Comparison of ENCODE assay signal across 34 cellular contexts in genomic region chr3:126716057-126716456, GRCh38.
"Had no signal": no experiment of that assay in that cellular context is flagged by ENCODE, and none has a peak within 500 bp of the region (broad histone marks: within the 10 kb centered on the region; RNA-seq: fewer than 3 reads in every experiment).

No MANE protein-coding gene starts in this region.

- H2AFZ ChIP-seq: PC-9 had no signal

- H3K27ac Mint-ChIP-seq: activated CD4-positive, alpha-beta T cell treated with anti-CD3 and anti-CD28 coated beads, Interleukin-2, amount 10 ng/mL, durations not matched to agents 24 days and 14 days; activated naive CD8-positive, alpha-beta T cell treated with anti-CD3 and anti-CD28 coated beads for 36 hours; activated T-helper 1 cell treated with anti-CD3 and anti-CD28 coated beads, Interleukin-12 subunit alpha, Interleukin-12 subunit beta, Interleukin-2, Interleukin-4 antibody, amounts not matched to agents 30 ng/mL and 10 ng/mL and 1 ng/mL, durations not matched to agents 14 hours and 24 hours and 36 hours had no signal

- H3K4me3 Mint-ChIP-seq: activated CD4-positive, alpha-beta T cell treated with anti-CD3 and anti-CD28 coated beads, Interleukin-2, amount 10 ng/mL, durations not matched to agents 24 days and 14 days; activated naive CD8-positive, alpha-beta T cell treated with anti-CD3 and anti-CD28 coated beads for 36 hours; activated T-cell treated with anti-CD3 and anti-CD28 coated beads, Interleukin-2, amount 50 U/mL, for 4 hours; activated T-helper 1 cell treated with anti-CD3 and anti-CD28 coated beads, Interleukin-12 subunit alpha, Interleukin-12 subunit beta, Interleukin-2, Interleukin-4 antibody, amounts not matched to agents 30 ng/mL and 10 ng/mL and 1 ng/mL, durations not matched to agents 14 hours and 24 hours and 36 hours had no signal

- H3K27ac ChIP-seq: ascending aorta, PC-9, RWPE1, WERI-Rb-1 had no signal

- H3K27me3 Mint-ChIP-seq: activated CD4-positive, alpha-beta T cell treated with anti-CD3 and anti-CD28 coated beads, Interleukin-2, amount 10 ng/mL, durations not matched to agents 24 days and 14 days; activated naive CD8-positive, alpha-beta T cell treated with anti-CD3 and anti-CD28 coated beads for 36 hours had no signal

- H3K4me1 ChIP-seq: ascending aorta had no signal

- H3K4me2 ChIP-seq: PC-9 had no signal

- H3K9me3 ChIP-seq: ascending aorta had no signal

- H3K4me1 Mint-ChIP-seq: activated CD4-positive, alpha-beta T cell treated with anti-CD3 and anti-CD28 coated beads, Interleukin-2, amount 10 ng/mL, durations not matched to agents 24 days and 14 days had no signal

- H3K36me3 ChIP-seq: ascending aorta, WERI-Rb-1 had no signal

- H3K4me3 ChIP-seq: ascending aorta, PC-9 had no signal

- H3K27me3 ChIP-seq: ascending aorta had no signal

- H3K9me3 Mint-ChIP-seq: activated CD4-positive, alpha-beta T cell treated with anti-CD3 and anti-CD28 coated beads, Interleukin-2, amount 10 ng/mL, durations not matched to agents 24 days and 14 days; activated naive CD8-positive, alpha-beta T cell treated with anti-CD3 and anti-CD28 coated beads for 36 hours; activated T-cell treated with anti-CD3 and anti-CD28 coated beads, Interleukin-2, amount 50 U/mL, for 4 hours; activated T-helper 1 cell treated with anti-CD3 and anti-CD28 coated beads, Interleukin-12 subunit alpha, Interleukin-12 subunit beta, Interleukin-2, Interleukin-4 antibody, amounts not matched to agents 30 ng/mL and 10 ng/mL and 1 ng/mL, durations not matched to agents 14 hours and 24 hours and 36 hours had no signal

- DNase-seq: activated CD4-positive, alpha-beta T cell treated with anti-CD3 and anti-CD28 coated beads, Interleukin-2, amount 10 ng/mL, durations not matched to agents 24 days and 14 days; activated CD4-positive, alpha-beta T cell treated with anti-CD3 and anti-CD28 coated beads, Interleukin-2, amount 50 U/mL, for 48 hours; activated CD4-positive, CD25-positive, alpha-beta regulatory T cell; activated CD8-positive, alpha-beta memory T cell treated with anti-CD3 and anti-CD28 coated beads, Interleukin-2, amount 50 U/mL, for 4 hours; activated effector memory CD4-positive, alpha-beta T cell treated with Interleukin-2 at 50 U/mL for 16 hours; activated naive CD4-positive, alpha-beta T cell; activated naive CD4-positive, alpha-beta T cell treated with anti-CD3 and anti-CD28 coated beads, Interleukin-2, amount 50 U/mL, for 16 hours; activated naive CD8-positive, alpha-beta T cell treated with anti-CD3 and anti-CD28 coated beads for 36 hours; activated T-cell treated with anti-CD3 and anti-CD28 coated beads for 4 hours; activated T-cell treated with anti-CD3 and anti-CD28 coated beads, Interleukin-2, amount 50 U/mL, for 4 hours; amniotic stem cell; Kasumi-1; KG1; MM.1S; NCI-H1092; NCI-H1436 treated with DMSO at 0.1 percent for 48 hours; NCI-H1694 treated with DMSO at 0.1 percent for 48 hours; NCI-H2029; NCI-H345; NCI-H524 treated with DMSO at 0.1 percent for 48 hours; NCI-H748 treated with DMSO at 0.1 percent for 48 hours; NK-92 treated with Interleukin-12 subunit alpha and Interleukin-12 subunit beta, amount 100 ng/mL, for 24 hours; PC-9; SIG-M5; SW 1271; T-helper 1 cell; T-helper 2 cell; T-helper 9 cell; WERI-Rb-1 had no signal

- ATAC-seq: activated T-cell treated with anti-CD3 and anti-CD28 coated beads, Interleukin-2, amount 50 U/mL, for 4 hours; Right ventricle myocardium inferior; SK-N-SH treated with all-trans-retinoic acid at 6 μM for 48 hours had no signal
